8 cellular contexts compared by ENCODE assay signal in genomic region chr1:19209439-19209989, GRCh38. TPM values are rescaled to one million over a fixed set of nuclear protein-coding genes. Genes with fewer than 3 reads are reported as not detected.
A peak's percentile ranks its signal among the peaks of the same experiment; 100 is the strongest.
DNase-seq lines count a peak whose midpoint lies in the region; ATAC-seq and TF ChIP-seq lines count a peak whose summit lies in the region.

No MANE protein-coding gene starts in this region.

- H3K27me3 Mint-ChIP-seq in activated CD8-positive, alpha-beta T cell treated with anti-CD3 and anti-CD28 coated beads for 36 hours: no peaks in the 10 kb centered on the region
- H3K27me3 Mint-ChIP-seq in naive thymus-derived CD8-positive, alpha-beta T cell: peaks cover 0 to 3% (median 0%) of the 10 kb centered on the region in 5 donors

- H3K4me3 Mint-ChIP-seq in activated CD8-positive, alpha-beta T cell treated with anti-CD3 and anti-CD28 coated beads for 36 hours: peak overlapping the region; percentile 93
- peak overlapping the region; percentile 84 to 97 (median 96) for H3K4me3 Mint-ChIP-seq in naive thymus-derived CD8-positive, alpha-beta T cell

- DNase-seq in GM03348 (ENCODE audit: low spot score): peak; percentile 65
- DNase-seq in HuH-7 (ENCODE audit: low spot score): peak; percentile 15
- peak; percentile 89 for DNase-seq in activated CD8-positive, alpha-beta T cell treated with anti-CD3 and anti-CD28 coated beads for 36 hours
- DNase-seq in fibroblast of gingiva (ENCODE audit: low read depth): peak; percentile 52
- DNase-seq in naive thymus-derived CD8-positive, alpha-beta T cell: peak in 4 of 10 donors; percentile 15 to 67 (median 27)
- peak in 11 of 49 donors; percentile 21 to 55 (median 33) for DNase-seq in substantia nigra (lab: John Stamatoyannopoulos, UW)
- DNase-seq in NCI-H446 treated with DMSO at 0.1 percent for 48 hours (lab: John Stamatoyannopoulos, UW): no peak

- H3K27ac Mint-ChIP-seq in activated CD8-positive, alpha-beta T cell treated with anti-CD3 and anti-CD28 coated beads for 36 hours: peak overlapping the region; percentile 96
- peak overlapping the region; percentile 93 to 100 (median 98) for H3K27ac Mint-ChIP-seq in naive thymus-derived CD8-positive, alpha-beta T cell

- intact Hi-C loops in activated CD8-positive, alpha-beta T cell treated with anti-CD3 and anti-CD28 coated beads for 36 hours (cut with micrococcal nuclease): no loop called here

- peak; percentile 27 for ATAC-seq in GM21526 (IDR thresholded peaks at IDR 0.05; ENCODE audit: low FRiP score, unreplicated experiment)
- ATAC-seq in activated CD8-positive, alpha-beta T cell treated with anti-CD3 and anti-CD28 coated beads for 36 hours: peak; percentile 72
- peak; percentile 15 to 17 for ATAC-seq in naive thymus-derived CD8-positive, alpha-beta T cell

- peaks cover 52% of the 10 kb centered on the region for H3K36me3 Mint-ChIP-seq in activated CD8-positive, alpha-beta T cell treated with anti-CD3 and anti-CD28 coated beads for 36 hours (ENCODE audit: low read depth)
- peaks cover 0 to 26% (median 0%) of the 10 kb centered on the region in 3 donors for H3K36me3 Mint-ChIP-seq in naive thymus-derived CD8-positive, alpha-beta T cell

- no peaks in the 10 kb centered on the region for H3K9me3 Mint-ChIP-seq in activated CD8-positive, alpha-beta T cell treated with anti-CD3 and anti-CD28 coated beads for 36 hours
- H3K9me3 Mint-ChIP-seq in naive thymus-derived CD8-positive, alpha-beta T cell: no peaks in the 10 kb centered on the region

- peaks cover 67% of the 10 kb centered on the region for H3K4me1 Mint-ChIP-seq in activated CD8-positive, alpha-beta T cell treated with anti-CD3 and anti-CD28 coated beads for 36 hours (ENCODE audit: low read depth)
- H3K4me1 Mint-ChIP-seq in naive thymus-derived CD8-positive, alpha-beta T cell: peaks cover 35 to 86% (median 81%) of the 10 kb centered on the region in 4 donors

- POLR2A ChIA-PET in activated CD8-positive, alpha-beta T cell treated with anti-CD3 and anti-CD28 coated beads for 36 hours (lab: Charles Lee): interaction anchor here (0.6 to 7.7 kb wide), 15 partner anchors 9 to 272 kb away, joined by 3 to 54 read pairs (median 4); partner anchors contain the start of genes EMC1 and MRTO4
- POLR2A ChIA-PET in naive thymus-derived CD8-positive, alpha-beta T cell (lab: Charles Lee): interaction anchor here (1.0 to 1.5 kb wide), 3 partner anchors 9 to 42 kb away, joined by 4 to 6 read pairs (median 4); partner anchors contain the start of genes EMC1 and MRTO4

- TF ChIP-seq CTCF in activated CD8-positive, alpha-beta T cell treated with anti-CD3 and anti-CD28 coated beads for 36 hours (IDR thresholded peaks at IDR 0.05): no peak

- CTCF ChIA-PET in activated CD8-positive, alpha-beta T cell treated with anti-CD3 and anti-CD28 coated beads for 36 hours (lab: Charles Lee): interaction anchor here (1.5 kb wide), 1 partner anchor 31 kb away, joined by 3 read pairs; no protein-coding TSS in a partner anchor

- peak overlapping the region; percentile 79 for H3K27ac ChIP-seq in substantia nigra (ENCODE audit: low read depth, low read length, poor library complexity, severe bottlenecking)

RNA-seq across cellular contexts. Expression of gene UBR4, which starts 0.6 kb away (rescaled TPM):
- total RNA-seq in activated CD8-positive, alpha-beta T cell treated with anti-CD3 and anti-CD28 coated beads for 36 hours: 100 to 1,000 TPM; 133 TPM
- total RNA-seq in naive thymus-derived CD8-positive, alpha-beta T cell: 100 to 1,000 TPM; 147 to 156 TPM
- 10 to 100 TPM; 10.2 to 23.0 (median 17.0) TPM for polyA plus RNA-seq in naive thymus-derived CD8-positive, alpha-beta T cell

RNA-seq across cellular contexts. Expression of gene EMC1, which starts 41.8 kb away (rescaled TPM):
- 10 to 100 TPM; 38.3 to 39.5 TPM for total RNA-seq in activated CD8-positive, alpha-beta T cell treated with anti-CD3 and anti-CD28 coated beads for 36 hours
- total RNA-seq in naive thymus-derived CD8-positive, alpha-beta T cell: 10 to 100 TPM; 37.9 to 38.9 TPM
- 10 to 100 TPM; 16.1 to 22.4 (median 21.0) TPM for polyA plus RNA-seq in naive thymus-derived CD8-positive, alpha-beta T cell

RNA-seq across cellular contexts. Expression of gene MRTO4, which starts 42.1 kb away (rescaled TPM):
- total RNA-seq in activated CD8-positive, alpha-beta T cell treated with anti-CD3 and anti-CD28 coated beads for 36 hours: 10 to 100 TPM; 90.9 to 93.4 TPM
- total RNA-seq in naive thymus-derived CD8-positive, alpha-beta T cell: 10 to 100 TPM; 27.6 to 38.0 TPM
- 10 to 100 TPM; 24.7 to 37.4 (median 34.7) TPM for polyA plus RNA-seq in naive thymus-derived CD8-positive, alpha-beta T cell

Comparison
In these comparisons a context has a peak if more than half of its experiments do, and no peak if none do; other contexts are left out.
1. ATAC-seq: peak in every context shown above with its lines; median percentile 72 in activated CD8-positive, alpha-beta T cell treated with anti-CD3 and anti-CD28 coated beads for 36 hours; 27 in GM21526; 16 in naive thymus-derived CD8-positive, alpha-beta T cell.